18 cellular contexts compared by ENCODE assay signal in the genomic region with DNA sequence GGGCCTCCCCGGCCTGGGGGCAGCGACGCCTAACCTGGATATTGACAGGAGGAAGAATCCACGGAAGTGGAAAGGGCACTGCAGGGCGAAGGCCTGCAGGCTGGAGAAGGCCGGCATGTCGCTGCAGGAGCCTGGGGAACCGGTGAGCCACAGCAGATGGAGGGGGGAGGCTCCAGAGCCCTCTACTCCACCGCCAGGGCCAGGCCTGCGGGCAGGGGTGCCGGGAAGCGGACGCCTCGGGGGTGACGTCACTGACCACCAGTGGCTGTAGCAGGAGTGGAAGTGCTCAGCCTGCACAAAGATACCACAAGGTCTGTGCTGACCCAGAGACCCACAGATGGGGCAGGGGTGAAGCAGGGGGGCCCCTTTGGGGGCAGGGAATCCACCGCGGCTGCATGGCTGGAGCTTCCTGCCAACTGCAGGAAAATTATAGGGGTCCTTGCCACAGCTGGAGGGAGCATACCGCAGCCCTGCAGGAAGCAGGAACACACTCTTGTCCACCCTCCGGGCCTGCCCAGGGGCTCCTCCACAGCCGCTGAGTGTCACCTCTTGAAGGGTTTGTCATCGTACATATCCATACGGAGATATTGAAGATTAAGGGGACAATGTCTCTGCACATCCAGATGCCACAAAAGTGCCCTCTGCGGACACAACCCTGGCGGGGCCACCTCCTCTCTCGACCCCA. TPM values are rescaled to one million over a fixed set of nuclear protein-coding genes. Genes with fewer than 3 reads are reported as not detected.
DNase-seq lines count a peak whose midpoint lies in the region; ATAC-seq and TF ChIP-seq lines count a peak whose summit lies in the region.
"Had no signal": no experiment of that assay in that cellular context is flagged by ENCODE, and none has a peak within 500 bp of the region (broad histone marks: within the 10 kb centered on the region; RNA-seq: fewer than 3 reads in every experiment).

No MANE protein-coding gene starts in this region.

- peaks cover 16% of the 10 kb centered on the region for H3K4me1 ChIP-seq in lower lobe of right lung

- no peak overlapping the region for H3K4me3 ChIP-seq in lower lobe of right lung
- H3K4me3 ChIP-seq: heart right ventricle, MG63 had no signal

- no peaks in the 10 kb centered on the region for H3K36me3 ChIP-seq in lower lobe of right lung
- H3K36me3 ChIP-seq: heart right ventricle, MG63 had no signal

- no peak overlapping the region for H3K4me3 Mint-ChIP-seq in activated CD4-positive, alpha-beta memory T cell treated with anti-CD3 and anti-CD28 coated beads, Interleukin-2, amount 10 ng/mL, durations not matched to agents 7 days and 5 days
- no peak overlapping the region for H3K4me3 Mint-ChIP-seq in activated CD4-positive, alpha-beta memory T cell treated with anti-CD3 and anti-CD28 coated beads for 36 hours
- H3K4me3 Mint-ChIP-seq in stimulated activated effector memory CD8-positive, alpha-beta T cell treated with anti-CD3 and anti-CD28 coated beads, Interleukin-12 subunit alpha, Interleukin-12 subunit beta, amount 100 ng/mL, for 72 hours, result no peak overlapping the region
- H3K4me3 Mint-ChIP-seq: activated CD8-positive, alpha-beta T cell treated with anti-CD3 and anti-CD28 coated beads, Interleukin-2, amount 10 ng/mL, durations not matched to agents 7 days and 5 days; stimulated activated naive CD8-positive, alpha-beta T cell treated with anti-CD3 and anti-CD28 coated beads, Interleukin-15, Interleukin-2, amounts not matched to agents 100 ng/mL and 50 ng/mL, for 24 hours had no signal

- ATAC-seq in lower lobe of right lung, result peak; percentile 16 to 26
- peak; percentile 41 for ATAC-seq in stimulated activated effector memory CD8-positive, alpha-beta T cell treated with anti-CD3 and anti-CD28 coated beads, Interleukin-12 subunit alpha, Interleukin-12 subunit beta, amount 100 ng/mL, for 72 hours
- no peak for ATAC-seq in GM18520 (IDR thresholded peaks at IDR 0.05; ENCODE audit: unreplicated experiment)
- ATAC-seq: activated CD8-positive, alpha-beta T cell treated with anti-CD3 and anti-CD28 coated beads, Interleukin-2, amount 10 ng/mL, durations not matched to agents 7 days and 5 days; heart right ventricle; PC-3 had no signal

- no peaks in the 10 kb centered on the region for H3K4me1 Mint-ChIP-seq in activated CD4-positive, alpha-beta memory T cell treated with anti-CD3 and anti-CD28 coated beads, Interleukin-2, amount 10 ng/mL, durations not matched to agents 7 days and 5 days
- H3K4me1 Mint-ChIP-seq in activated CD4-positive, alpha-beta memory T cell treated with anti-CD3 and anti-CD28 coated beads for 36 hours (ENCODE audit: low read depth), result no peaks in the 10 kb centered on the region
- H3K4me1 Mint-ChIP-seq in stimulated activated effector memory CD8-positive, alpha-beta T cell treated with anti-CD3 and anti-CD28 coated beads, Interleukin-12 subunit alpha, Interleukin-12 subunit beta, amount 100 ng/mL, for 72 hours, result no peaks in the 10 kb centered on the region

- DNase-seq in activated CD4-positive, alpha-beta memory T cell treated with anti-CD3 and anti-CD28 coated beads, Interleukin-2, amount 10 ng/mL, durations not matched to agents 7 days and 5 days, result peak; percentile 19
- no peak for DNase-seq in activated CD4-positive, alpha-beta memory T cell treated with anti-CD3 and anti-CD28 coated beads for 36 hours
- DNase-seq in astrocyte of the hippocampus (ENCODE audit: low read depth, low spot score) (peak; percentile 71), lower lobe of right lung (no peak), DMS53 treated with DMSO at 0.1 percent for 48 hours (lab: John Stamatoyannopoulos, UW; ENCODE audit: unreplicated experiment) (no peak)
- no peak for DNase-seq in stimulated activated effector memory CD8-positive, alpha-beta T cell treated with anti-CD3 and anti-CD28 coated beads, Interleukin-12 subunit alpha, Interleukin-12 subunit beta, amount 100 ng/mL, for 72 hours (ENCODE audit: low spot score in 2 of 2)
- DNase-seq in activated CD4-positive, alpha-beta T cell treated with anti-CD3 and anti-CD28 coated beads, Interleukin-2, amount 50 U/mL, for 48 hours, result no peak
- DNase-seq: activated CD8-positive, alpha-beta T cell treated with anti-CD3 and anti-CD28 coated beads, Interleukin-2, amount 10 ng/mL, durations not matched to agents 7 days and 5 days; DMS79; mesendoderm; MG63; NCI-H2029; NCI-H526 treated with DMSO at 0.1 percent for 48 hours; PC-3 had no signal

- H3K36me3 Mint-ChIP-seq in activated CD4-positive, alpha-beta memory T cell treated with anti-CD3 and anti-CD28 coated beads, Interleukin-2, amount 10 ng/mL, durations not matched to agents 7 days and 5 days (ENCODE audit: low read depth), result no peaks in the 10 kb centered on the region
- no peaks in the 10 kb centered on the region for H3K36me3 Mint-ChIP-seq in activated CD4-positive, alpha-beta memory T cell treated with anti-CD3 and anti-CD28 coated beads for 36 hours
- no peaks in the 10 kb centered on the region for H3K36me3 Mint-ChIP-seq in stimulated activated effector memory CD8-positive, alpha-beta T cell treated with anti-CD3 and anti-CD28 coated beads, Interleukin-12 subunit alpha, Interleukin-12 subunit beta, amount 100 ng/mL, for 72 hours

- H3K9me3 ChIP-seq in lower lobe of right lung, result no peaks in the 10 kb centered on the region
- H3K9me3 ChIP-seq: heart right ventricle, MG63 had no signal

- POLR2A ChIA-PET in activated CD4-positive, alpha-beta memory T cell treated with anti-CD3 and anti-CD28 coated beads, Interleukin-2, amount 10 ng/mL, durations not matched to agents 7 days and 5 days (lab: Charles Lee), result no interaction called here
- POLR2A ChIA-PET in activated CD4-positive, alpha-beta memory T cell treated with anti-CD3 and anti-CD28 coated beads for 36 hours (lab: Charles Lee), result no interaction called here

- H3K27me3 ChIP-seq in lower lobe of right lung (ENCODE audit: low read depth), result no peaks in the 10 kb centered on the region
- H3K27me3 ChIP-seq: heart right ventricle, MG63 had no signal

- CTCF ChIA-PET in activated CD4-positive, alpha-beta memory T cell treated with anti-CD3 and anti-CD28 coated beads, Interleukin-2, amount 10 ng/mL, durations not matched to agents 7 days and 5 days (lab: Charles Lee), result no interaction called here
- CTCF ChIA-PET in activated CD4-positive, alpha-beta memory T cell treated with anti-CD3 and anti-CD28 coated beads for 36 hours (lab: Charles Lee), result no interaction called here

- intact Hi-C loops in activated CD4-positive, alpha-beta memory T cell treated with anti-CD3 and anti-CD28 coated beads for 36 hours (cut with micrococcal nuclease), result no loop called here
- intact Hi-C loops in lower lobe of right lung (cut with DNase I), result no loop called here

- no peak for TF ChIP-seq CTCF in lower lobe of right lung (IDR thresholded peaks at IDR 0.05)

- no peak overlapping the region for H3K27ac Mint-ChIP-seq in activated CD4-positive, alpha-beta memory T cell treated with anti-CD3 and anti-CD28 coated beads, Interleukin-2, amount 10 ng/mL, durations not matched to agents 7 days and 5 days
- H3K27ac Mint-ChIP-seq in activated CD4-positive, alpha-beta memory T cell treated with anti-CD3 and anti-CD28 coated beads for 36 hours, result no peak overlapping the region
- no peak overlapping the region for H3K27ac Mint-ChIP-seq in stimulated activated effector memory CD8-positive, alpha-beta T cell treated with anti-CD3 and anti-CD28 coated beads, Interleukin-12 subunit alpha, Interleukin-12 subunit beta, amount 100 ng/mL, for 72 hours
- H3K27ac Mint-ChIP-seq: activated CD8-positive, alpha-beta T cell treated with anti-CD3 and anti-CD28 coated beads, Interleukin-2, amount 10 ng/mL, durations not matched to agents 7 days and 5 days; stimulated activated naive CD8-positive, alpha-beta T cell treated with anti-CD3 and anti-CD28 coated beads, Interleukin-15, Interleukin-2, amounts not matched to agents 100 ng/mL and 50 ng/mL, for 24 hours had no signal

- H3K9me3 Mint-ChIP-seq in activated CD4-positive, alpha-beta memory T cell treated with anti-CD3 and anti-CD28 coated beads, Interleukin-2, amount 10 ng/mL, durations not matched to agents 7 days and 5 days, result no peaks in the 10 kb centered on the region
- no peaks in the 10 kb centered on the region for H3K9me3 Mint-ChIP-seq in activated CD4-positive, alpha-beta memory T cell treated with anti-CD3 and anti-CD28 coated beads for 36 hours
- no peaks in the 10 kb centered on the region for H3K9me3 Mint-ChIP-seq in stimulated activated effector memory CD8-positive, alpha-beta T cell treated with anti-CD3 and anti-CD28 coated beads, Interleukin-12 subunit alpha, Interleukin-12 subunit beta, amount 100 ng/mL, for 72 hours
- H3K9me3 Mint-ChIP-seq: stimulated activated naive CD8-positive, alpha-beta T cell treated with anti-CD3 and anti-CD28 coated beads, Interleukin-15, Interleukin-2, amounts not matched to agents 100 ng/mL and 50 ng/mL, for 24 hours had no signal

- no peaks in the 10 kb centered on the region for H3K27me3 Mint-ChIP-seq in activated CD4-positive, alpha-beta memory T cell treated with anti-CD3 and anti-CD28 coated beads, Interleukin-2, amount 10 ng/mL, durations not matched to agents 7 days and 5 days
- peaks cover 6% of the 10 kb centered on the region for H3K27me3 Mint-ChIP-seq in activated CD4-positive, alpha-beta memory T cell treated with anti-CD3 and anti-CD28 coated beads for 36 hours
- H3K27me3 Mint-ChIP-seq: stimulated activated naive CD8-positive, alpha-beta T cell treated with anti-CD3 and anti-CD28 coated beads, Interleukin-15, Interleukin-2, amounts not matched to agents 100 ng/mL and 50 ng/mL, for 24 hours had no signal

- H3K27ac ChIP-seq in lower lobe of right lung, result no peak overlapping the region

RNA-seq across cellular contexts. Expression of gene HTRA3, which starts 7.6 kb away (rescaled TPM):
- total RNA-seq in activated CD4-positive, alpha-beta memory T cell treated with anti-CD3 and anti-CD28 coated beads, Interleukin-2, amount 10 ng/mL, durations not matched to agents 7 days and 5 days, result not detected
- total RNA-seq in activated CD4-positive, alpha-beta memory T cell treated with anti-CD3 and anti-CD28 coated beads for 36 hours, result not detected
- 15.5 TPM for total RNA-seq in lower lobe of right lung
- total RNA-seq: A172; activated CD8-positive, alpha-beta T cell treated with anti-CD3 and anti-CD28 coated beads, Interleukin-2, amount 10 ng/mL, durations not matched to agents 7 days and 5 days had no signal

Comparison
In these comparisons a context has a peak if more than half of its experiments do, and no peak if none do; other contexts are left out.
1. DNase-seq: peak in activated CD4-positive, alpha-beta memory T cell treated with anti-CD3 and anti-CD28 coated beads, Interleukin-2, amount 10 ng/mL, durations not matched to agents 7 days and 5 days (single experiment) and astrocyte of the hippocampus (single experiment); none in activated CD4-positive, alpha-beta memory T cell treated with anti-CD3 and anti-CD28 coated beads for 36 hours (single experiment), lower lobe of right lung (single experiment), stimulated activated effector memory CD8-positive, alpha-beta T cell treated with anti-CD3 and anti-CD28 coated beads, Interleukin-12 subunit alpha, Interleukin-12 subunit beta, amount 100 ng/mL, for 72 hours (0 of 2), DMS53 treated with DMSO at 0.1 percent for 48 hours (single experiment) and activated CD4-positive, alpha-beta T cell treated with anti-CD3 and anti-CD28 coated beads, Interleukin-2, amount 50 U/mL, for 48 hours (0 of 2).
2. RNA of gene HTRA3, which starts 7.6 kb away (total RNA-seq): 15.5 TPM in lower lobe of right lung (single experiment); not detected in activated CD4-positive, alpha-beta memory T cell treated with anti-CD3 and anti-CD28 coated beads, Interleukin-2, amount 10 ng/mL, durations not matched to agents 7 days and 5 days and not detected in activated CD4-positive, alpha-beta memory T cell treated with anti-CD3 and anti-CD28 coated beads for 36 hours; every median in the first group is over 10 times any median in the second.